Comparison of ENCODE assay signal across 17 cellular contexts in the genomic region with DNA sequence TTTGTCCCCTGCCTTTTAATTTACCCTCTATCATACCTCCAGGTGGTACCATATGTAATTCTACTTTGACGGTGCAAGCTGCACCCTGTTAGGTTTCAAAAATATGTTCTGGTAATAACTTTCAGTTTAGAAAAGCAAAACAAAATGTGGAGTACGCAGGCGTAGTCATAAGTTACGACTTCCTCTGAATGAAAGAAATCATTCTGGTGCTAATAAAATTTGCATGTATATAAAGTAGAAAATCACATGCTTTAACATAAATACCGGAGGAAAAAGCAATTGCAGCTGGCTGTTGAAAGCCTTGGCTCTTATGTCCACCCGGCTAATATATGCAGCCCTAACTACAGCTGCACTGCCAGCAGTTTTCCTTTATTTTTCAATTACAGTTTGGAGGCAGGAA.
DNase-seq lines count a peak whose midpoint lies in the region; ATAC-seq and TF ChIP-seq lines count a peak whose summit lies in the region.
"Had no signal": no experiment of that assay in that cellular context is flagged by ENCODE, and none has a peak within 500 bp of the region (broad histone marks: within the 10 kb centered on the region; RNA-seq: fewer than 3 reads in every experiment).

No MANE protein-coding gene starts in this region.

- no peak overlapping the region for H3K4me3 Mint-ChIP-seq in CD4-positive, alpha-beta memory T cell

- peaks cover 0 to 2% (median 0%) of the 10 kb centered on the region in 4 donors for H3K4me1 Mint-ChIP-seq in CD4-positive, alpha-beta memory T cell

- H3K27ac Mint-ChIP-seq in CD4-positive, alpha-beta memory T cell, result no peak overlapping the region
- H3K27ac Mint-ChIP-seq: activated T-helper 2 cell treated with anti-CD3 and anti-CD28 coated beads, Interferon-gamma antibody, Interleukin-2, Interleukin-4, amounts not matched to agents 10 μg/mL and 5 μg/mL and 100 μg/mL, durations not matched to agents 14 hours and 24 hours and 36 hours had no signal

- no peak overlapping the region for H3K4me3 ChIP-seq in KMS-11 (IDR thresholded peaks at IDR 0.05; ENCODE audit: insufficient read depth, low read depth, low read length)
- peak overlapping the region; percentile 82 for H3K4me3 ChIP-seq in adipocyte (ENCODE audit: low read length)
- H3K4me3 ChIP-seq in smooth muscle cell, result peak overlapping the region; percentile 18
- H3K4me3 ChIP-seq in CD4-positive, alpha-beta memory T cell (ENCODE audit: low read length in 2 of 2), result no peak overlapping the region
- H3K4me3 ChIP-seq in mucosa of descending colon, result no peak overlapping the region
- H3K4me3 ChIP-seq: lung had no signal

- WGBS in smooth muscle cell (ENCODE audit: low lambda C conversion rate), result 88% methylated on average over 6 of the region's 6 CpGs

- no peaks in the 10 kb centered on the region for H4K20me1 ChIP-seq in KMS-11 (ENCODE audit: insufficient read depth)
- H4K20me1 ChIP-seq in smooth muscle cell (ENCODE audit: low read depth), result no peaks in the 10 kb centered on the region

- ATAC-seq in GM21381 (IDR thresholded peaks at IDR 0.05; ENCODE audit: unreplicated experiment) (peak; percentile 58), mucosa of descending colon (no peak)

- H3K9ac ChIP-seq in KMS-11 (peak overlapping the region; percentile 15; the same call in 1 of the 2 replicates), adipocyte (ENCODE audit: low read length) (peak overlapping the region; percentile 78), smooth muscle cell (ENCODE audit: low read depth) (no peak overlapping the region)

- intact Hi-C loops in CD4-positive, alpha-beta memory T cell (cut with micrococcal nuclease), result no loop called here
- intact Hi-C loops in mucosa of descending colon (cut with DNase I, micrococcal nuclease), result no loop called here

- H3K27me3 ChIP-seq in KMS-11 (ENCODE audit: insufficient read depth, low read depth) (no peaks in the 10 kb centered on the region), adipocyte (replicated peaks; ENCODE audit: control insufficient read depth, insufficient read depth, low read length) (no peaks in the 10 kb centered on the region), smooth muscle cell (ENCODE audit: low read depth) (no peaks in the 10 kb centered on the region)
- no peaks in the 10 kb centered on the region for H3K27me3 ChIP-seq in CD4-positive, alpha-beta memory T cell (ENCODE audit: insufficient read depth, low read length)
- H3K27me3 ChIP-seq: transverse colon had no signal

- no peaks in the 10 kb centered on the region for H3K36me3 ChIP-seq in KMS-11 (ENCODE audit: insufficient read depth)
- no peaks in the 10 kb centered on the region for H3K36me3 ChIP-seq in adipocyte (ENCODE audit: control insufficient read depth, insufficient read depth, low read length, severe bottlenecking)
- no peaks in the 10 kb centered on the region for H3K36me3 ChIP-seq in smooth muscle cell (ENCODE audit: low read depth)
- H3K36me3 ChIP-seq in CD4-positive, alpha-beta memory T cell (ENCODE audit: insufficient read depth, low read length), result no peaks in the 10 kb centered on the region
- H3K36me3 ChIP-seq in mucosa of descending colon (ENCODE audit: low read depth), result no peaks in the 10 kb centered on the region
- H3K36me3 ChIP-seq: transverse colon had no signal

- H3K79me2 ChIP-seq in KMS-11 (ENCODE audit: insufficient read depth, low read depth) (no peaks in the 10 kb centered on the region), smooth muscle cell (ENCODE audit: low read depth) (no peaks in the 10 kb centered on the region)

- no peaks in the 10 kb centered on the region for H3K9me3 ChIP-seq in adipocyte (ENCODE audit: control insufficient read depth, low read length)
- no peaks in the 10 kb centered on the region for H3K9me3 ChIP-seq in smooth muscle cell (replicated peaks; ENCODE audit: low read depth)
- no peaks in the 10 kb centered on the region for H3K9me3 ChIP-seq in CD4-positive, alpha-beta memory T cell (ENCODE audit: control insufficient read depth in 1 of 2, low read length in 2 of 2)
- no peaks in the 10 kb centered on the region for H3K9me3 ChIP-seq in mucosa of descending colon
- H3K9me3 ChIP-seq: transverse colon had no signal

- H3K27ac ChIP-seq in KMS-11 (peak overlapping the region; percentile 20; the same call in 1 of the 2 replicates), smooth muscle cell (ENCODE audit: low read depth) (no peak overlapping the region)
- H3K27ac ChIP-seq in CD4-positive, alpha-beta memory T cell (ENCODE audit: low read depth, low read length), result no peak overlapping the region
- H3K27ac ChIP-seq: transverse colon, VCaP had no signal

- POLR2A ChIA-PET in CD4-positive, alpha-beta memory T cell (lab: Charles Lee; ENCODE audit: partially characterized antibody), result no interaction called here

- H2AFZ ChIP-seq in KMS-11 (ENCODE audit: low read depth) (peak overlapping the region; percentile 58), smooth muscle cell (ENCODE audit: low read depth) (no peak overlapping the region)

- H3F3A ChIP-seq in smooth muscle cell (ENCODE audit: low read depth), result no peaks in the 10 kb centered on the region

- H3K9me3 Mint-ChIP-seq in CD4-positive, alpha-beta memory T cell, result peaks cover 0 to 9% (median 1%) of the 10 kb centered on the region in 8 donors

- no peaks in the 10 kb centered on the region for H3K36me3 Mint-ChIP-seq in CD4-positive, alpha-beta memory T cell

- DNase-seq in adipocyte (ENCODE audit: low read depth), result no peak
- DNase-seq in smooth muscle cell (lab: John Stamatoyannopoulos, UW; ENCODE audit: unreplicated experiment), result no peak
- no peak for DNase-seq in CD4-positive, alpha-beta memory T cell
- no peak for DNase-seq in activated CD4-positive, alpha-beta T cell treated with anti-CD3 and anti-CD28 coated beads for 48 hours
- no peak for DNase-seq in mucosa of descending colon
- no peak for DNase-seq in NCI-H1417 treated with DMSO at 0.1 percent for 48 hours (lab: John Stamatoyannopoulos, UW)
- DNase-seq: amniotic stem cell, KBM-7, NCI-H1436 treated with DMSO at 0.1 percent for 48 hours, NCI-H510A, retina, transverse colon had no signal

- H3K4me1 ChIP-seq in KMS-11 (ENCODE audit: low read depth, poor library complexity, severe bottlenecking), result peaks cover 25% of the 10 kb centered on the region
- peaks cover 5% of the 10 kb centered on the region for H3K4me1 ChIP-seq in adipocyte (ENCODE audit: control insufficient read depth, insufficient read depth, low read length)
- no peaks in the 10 kb centered on the region for H3K4me1 ChIP-seq in smooth muscle cell (ENCODE audit: low read depth)
- H3K4me1 ChIP-seq in CD4-positive, alpha-beta memory T cell (ENCODE audit: insufficient read depth, low read length), result no peaks in the 10 kb centered on the region
- no peaks in the 10 kb centered on the region for H3K4me1 ChIP-seq in mucosa of descending colon (ENCODE audit: low read depth)

- CTCF ChIA-PET in CD4-positive, alpha-beta memory T cell (lab: Charles Lee; ENCODE audit: partially characterized antibody), result interaction anchor here (0.7 kb wide), 1 partner anchor 1509 kb away, joined by 3 read pairs; no protein-coding TSS in a partner anchor

- H3K27me3 Mint-ChIP-seq in CD4-positive, alpha-beta memory T cell, result no peaks in the 10 kb centered on the region

- TF ChIP-seq CTCF in KMS-11 (conservative IDR thresholded peaks at IDR 0.05; ENCODE audit: low read depth, low read length) (no peak), smooth muscle cell (IDR thresholded peaks at IDR 0.05; ENCODE audit: borderline replicate concordance, insufficient read depth, poor library complexity, severe bottlenecking) (no peak), mucosa of descending colon (IDR thresholded peaks at IDR 0.05) (no peak)

- peak overlapping the region; percentile 70 for H3K4me2 ChIP-seq in KMS-11
- no peak overlapping the region for H3K4me2 ChIP-seq in smooth muscle cell

Comparison
In these comparisons a context has a peak if more than half of its experiments do, and no peak if none do; other contexts are left out.
1. H3K4me3 ChIP-seq: peak in adipocyte (single experiment) and smooth muscle cell (single experiment); none in KMS-11 (single experiment), CD4-positive, alpha-beta memory T cell (0 of 2) and mucosa of descending colon (single experiment).